Comparison of ENCODE assay signal across 25 cellular contexts in genomic region chrX:149124526-149125108, GRCh38.
"Had no signal": no experiment of that assay in that cellular context is flagged by ENCODE, and none has a peak within 500 bp of the region (broad histone marks: within the 10 kb centered on the region; RNA-seq: fewer than 3 reads in every experiment).

No MANE protein-coding gene starts in this region.

- H3K4me1 ChIP-seq: lower lobe of right lung, psoas muscle, sigmoid colon, tibial nerve, upper lobe of left lung had no signal

- H3K4me3 ChIP-seq: coronary artery, lower lobe of right lung, ovary, psoas muscle, sigmoid colon, thoracic aorta, tibial nerve, upper lobe of left lung had no signal

- ATAC-seq: effector memory CD8-positive, alpha-beta T cell; esophagus mucosa; left ventricle myocardium superior; lower lobe of right lung; natural killer cell; psoas muscle; right cardiac atrium; stimulated activated memory B cell treated with anti-CD40 and anti-IgM and Interleukin-4, amounts not matched to agents 10 μg/mL and 1 μg/mL and 100 μg/mL, for 72 hours; stimulated activated naive CD8-positive, alpha-beta T cell treated with anti-CD3 and anti-CD28 coated beads, Interleukin-15, Interleukin-2, amounts not matched to agents 100 U/mL and 50 U/mL, for 24 hours had no signal

- H3K9me3 ChIP-seq: lower lobe of right lung, ovary, psoas muscle, sigmoid colon, thoracic aorta, tibial nerve, upper lobe of left lung had no signal

- DNase-seq: dermis blood vessel endothelial cell; effector memory CD8-positive, alpha-beta T cell; foreskin melanocyte; hypothalamus; immature natural killer cell; islet precursor cell; left ventricle myocardium superior; lower lobe of right lung; natural killer cell; occipital lobe; ovary; posterior cingulate gyrus; psoas muscle; right cardiac atrium; sigmoid colon; stimulated activated CD4-positive, alpha-beta T cell treated with anti-CD3 and anti-CD28 coated beads, Interleukin-2, amount 100 ng/mL, for 24 hours; stimulated activated CD4-positive, alpha-beta T cell treated with anti-CD3 and anti-CD28 coated beads, Interleukin-4, amount 100 ng/mL, for 24 hours; stimulated activated naive CD8-positive, alpha-beta T cell treated with anti-CD3 and anti-CD28 coated beads, Interleukin-15, Interleukin-2, amounts not matched to agents 100 U/mL and 50 U/mL, for 24 hours; upper lobe of left lung had no signal

- H3K9me3 Mint-ChIP-seq: effector memory CD8-positive, alpha-beta T cell; memory B cell; natural killer cell; stimulated activated memory B cell treated with anti-CD40 and anti-IgM and Interleukin-4, amounts not matched to agents 10 μg/mL and 1 μg/mL and 100 μg/mL, for 72 hours had no signal

- H3K27ac Mint-ChIP-seq: effector memory CD8-positive, alpha-beta T cell; immature natural killer cell; memory B cell; natural killer cell; stimulated activated memory B cell treated with anti-CD40 and anti-IgM and Interleukin-4, amounts not matched to agents 10 μg/mL and 1 μg/mL and 100 μg/mL, for 72 hours had no signal

- H3K4me1 Mint-ChIP-seq: immature natural killer cell; memory B cell; natural killer cell; stimulated activated memory B cell treated with anti-CD40 and anti-IgM and Interleukin-4, amounts not matched to agents 10 μg/mL and 1 μg/mL and 100 μg/mL, for 72 hours had no signal

- H3K27ac ChIP-seq: coronary artery, lower lobe of right lung, ovary, psoas muscle, sigmoid colon, thoracic aorta, tibial nerve, upper lobe of left lung had no signal

- H3K36me3 ChIP-seq: lower lobe of right lung, ovary, sigmoid colon, thoracic aorta, tibial nerve, upper lobe of left lung had no signal

- H3K4me3 Mint-ChIP-seq: effector memory CD8-positive, alpha-beta T cell; immature natural killer cell; memory B cell; natural killer cell; stimulated activated memory B cell treated with anti-CD40 and anti-IgM and Interleukin-4, amounts not matched to agents 10 μg/mL and 1 μg/mL and 100 μg/mL, for 72 hours had no signal

- H3K27me3 ChIP-seq: ovary, sigmoid colon, tibial nerve, upper lobe of left lung had no signal

- H3K27me3 Mint-ChIP-seq: effector memory CD8-positive, alpha-beta T cell; memory B cell had no signal
